In the genomic region with DNA sequence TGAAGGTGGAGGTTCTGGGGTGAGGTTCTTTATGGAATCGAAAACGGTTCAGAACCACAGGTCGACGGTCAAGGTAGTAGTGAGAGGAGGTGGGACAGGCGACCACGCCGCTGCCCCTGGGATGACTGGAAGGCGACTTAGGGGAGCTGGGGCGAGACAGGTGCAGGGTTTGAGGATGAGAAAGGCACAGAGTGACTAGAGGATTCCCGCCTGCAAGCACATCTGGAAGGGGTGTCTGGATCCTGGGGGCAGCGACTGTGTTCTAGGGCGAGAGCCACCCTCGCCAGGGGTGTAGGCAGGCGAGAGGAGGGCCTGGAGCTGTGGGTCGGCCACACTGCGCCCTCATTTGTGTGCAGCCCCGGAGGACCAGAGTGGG, we compare ENCODE assay signal across 9 cellular contexts. TPM values are rescaled to one million over a fixed set of nuclear protein-coding genes. Genes with fewer than 3 reads are reported as not detected.
DNase-seq lines count a peak whose midpoint lies in the region; ATAC-seq, FAIRE-seq and TF ChIP-seq lines count a peak whose summit lies in the region.
"Had no signal": no experiment of that assay in that cellular context is flagged by ENCODE, and none has a peak within 500 bp of the region (broad histone marks: within the 10 kb centered on the region; RNA-seq: fewer than 3 reads in every experiment).

No MANE protein-coding gene starts in this region.

- WGBS in trophoblast cell (ENCODE audit: extremely low coverage, insufficient coverage, insufficient read length): no CpG with 5 or more reads among the region's 17 CpGs

- no peaks in the 10 kb centered on the region for H3K79me1 ChIP-seq in trophoblast cell (ENCODE audit: low read length)

- H3K27ac Mint-ChIP-seq in activated T-cell treated with anti-CD3 and anti-CD28 coated beads, Interleukin-2, amount 50 U/mL, for 72 hours: no peak overlapping the region
- peak overlapping the region; percentile 14 for H3K27ac Mint-ChIP-seq in activated CD4-positive, alpha-beta memory T cell treated with anti-CD3 and anti-CD28 coated beads for 36 hours

- no peak for FAIRE-seq in kidney (lab: Jason Lieb, UNC)

- H2BK5ac ChIP-seq in trophoblast cell (ENCODE audit: low read depth, low read length, poor library complexity): no peak overlapping the region

- H2BK120ac ChIP-seq in trophoblast cell (ENCODE audit: insufficient read depth, low read length, poor library complexity): no peak overlapping the region

- H3K23ac ChIP-seq in trophoblast cell (ENCODE audit: low read length): no peak overlapping the region

- no peak overlapping the region for H3K14ac ChIP-seq in trophoblast cell (ENCODE audit: low read length)

- no peaks in the 10 kb centered on the region for H3K36me3 ChIP-seq in kidney (ENCODE audit: control insufficient read depth in 1 of 2, insufficient read depth in 2 of 2, low read length in 2 of 2)
- no peaks in the 10 kb centered on the region for H3K36me3 ChIP-seq in thoracic aorta
- no peaks in the 10 kb centered on the region for H3K36me3 ChIP-seq in trophoblast cell (ENCODE audit: control insufficient read depth in 1 of 2, insufficient read depth in 2 of 2, low read length in 2 of 2)
- H3K36me3 ChIP-seq: BE2C had no signal

- no peaks in the 10 kb centered on the region for H3K79me2 ChIP-seq in trophoblast cell (ENCODE audit: control insufficient read depth, insufficient read depth, low read length, poor library complexity)

- no peak overlapping the region for H2BK12ac ChIP-seq in trophoblast cell (ENCODE audit: low read length)

- H3K9ac ChIP-seq in kidney (ENCODE audit: low read length in 2 of 2) (peak overlapping the region in 1 of 2 donors; percentile 65), trophoblast cell (ENCODE audit: low read length) (no peak overlapping the region)

- H3K4ac ChIP-seq in trophoblast cell (ENCODE audit: low read depth, low read length): no peak overlapping the region

- H3K36me3 Mint-ChIP-seq in activated T-cell treated with anti-CD3 and anti-CD28 coated beads, Interleukin-2, amount 50 U/mL, for 72 hours (ENCODE audit: insufficient read depth in 2 of 2): peaks cover 2 to 3% of the 10 kb centered on the region in 2 donors
- no peaks in the 10 kb centered on the region for H3K36me3 Mint-ChIP-seq in activated CD4-positive, alpha-beta memory T cell treated with anti-CD3 and anti-CD28 coated beads for 36 hours

- no peaks in the 10 kb centered on the region for H3K9me3 Mint-ChIP-seq in activated T-cell treated with anti-CD3 and anti-CD28 coated beads, Interleukin-2, amount 50 U/mL, for 72 hours
- no peaks in the 10 kb centered on the region for H3K9me3 Mint-ChIP-seq in activated CD4-positive, alpha-beta memory T cell treated with anti-CD3 and anti-CD28 coated beads for 36 hours

- POLR2A ChIA-PET in activated CD4-positive, alpha-beta memory T cell treated with anti-CD3 and anti-CD28 coated beads for 36 hours (lab: Charles Lee): no interaction called here

- H3K4me3 Mint-ChIP-seq in activated T-cell treated with anti-CD3 and anti-CD28 coated beads, Interleukin-2, amount 50 U/mL, for 72 hours: peak overlapping the region; percentile 73 to 79
- peak overlapping the region; percentile 73 for H3K4me3 Mint-ChIP-seq in activated CD4-positive, alpha-beta memory T cell treated with anti-CD3 and anti-CD28 coated beads for 36 hours

- H3K4me1 ChIP-seq in kidney (ENCODE audit: control insufficient read depth in 1 of 2, insufficient read depth in 1 of 2, low read depth in 1 of 2, low read length in 2 of 2): peaks cover 9 to 16% of the 10 kb centered on the region in 2 donors
- peaks cover 0 to 15% of the 10 kb centered on the region in 2 donors for H3K4me1 ChIP-seq in thoracic aorta (ENCODE audit: control insufficient read depth in 1 of 2, low read depth in 2 of 2)
- H3K4me1 ChIP-seq in trophoblast cell (ENCODE audit: control insufficient read depth in 1 of 2, insufficient read depth in 2 of 2, low read length in 2 of 2): peaks cover 0 to 3% of the 10 kb centered on the region in 2 experiments
- H3K4me1 ChIP-seq: BE2C had no signal

- H3K27ac ChIP-seq in kidney (ENCODE audit: low read depth in 2 of 2, low read length in 2 of 2): peak overlapping the region; percentile 63 to 78
- no peak overlapping the region for H3K27ac ChIP-seq in thoracic aorta
- H3K27ac ChIP-seq in trophoblast cell (ENCODE audit: low read depth, low read length): no peak overlapping the region

- CTCF ChIA-PET in activated CD4-positive, alpha-beta memory T cell treated with anti-CD3 and anti-CD28 coated beads for 36 hours (lab: Charles Lee): interaction anchor here (1.0 to 1.4 kb wide), 3 partner anchors 10 to 118 kb away, joined by 3 read pairs; a partner anchor contains a TSS

- H2AFZ ChIP-seq in trophoblast cell (ENCODE audit: insufficient read depth, low read length, poor library complexity): no peak overlapping the region

- intact Hi-C loops in activated CD4-positive, alpha-beta memory T cell treated with anti-CD3 and anti-CD28 coated beads for 36 hours (cut with micrococcal nuclease): loop anchor here (10.0 kb wide), 1 partner anchor 118 kb away; a partner anchor contains a TSS
- intact Hi-C loops in kidney (cut with DNase I): no loop called here

- H4K12ac ChIP-seq in trophoblast cell (ENCODE audit: low read depth, low read length): no peak overlapping the region

- TF ChIP-seq CTCF in kidney (IDR thresholded peaks at IDR 0.05; ENCODE audit: borderline replicate concordance, extremely low read depth, insufficient read depth) (no peak), thoracic aorta (IDR thresholded peaks at IDR 0.05) (no peak)

- H3K4me3 ChIP-seq in kidney (ENCODE audit: low read length in 2 of 2) (peak overlapping the region in 1 of 2 donors; percentile 72), thoracic aorta (peak overlapping the region; percentile 91), trophoblast cell (ENCODE audit: low read depth, low read length) (no peak overlapping the region)

- DNase-seq in activated T-cell treated with anti-CD3 and anti-CD28 coated beads, Interleukin-2, amount 50 U/mL, for 72 hours: no peak
- DNase-seq in activated T-cell treated with anti-CD3 and anti-CD28 coated beads, Interleukin-2, amount 50 U/mL, for 1 hour: no peak
- DNase-seq in activated CD4-positive, alpha-beta memory T cell treated with anti-CD3 and anti-CD28 coated beads for 36 hours: no peak
- no peak for DNase-seq in kidney
- no peak for DNase-seq in thoracic aorta (ENCODE audit: low spot score)
- no peak for DNase-seq in trophoblast cell
- DNase-seq: BE2C had no signal

- H3K4me2 ChIP-seq in trophoblast cell (ENCODE audit: low read length): no peak overlapping the region

- no peak overlapping the region for H4K8ac ChIP-seq in trophoblast cell (ENCODE audit: low read depth, low read length)

- no peak overlapping the region for H3K18ac ChIP-seq in trophoblast cell (ENCODE audit: low read length)

- H4K91ac ChIP-seq in trophoblast cell (ENCODE audit: low read depth, low read length): no peak overlapping the region

- H3K27me3 Mint-ChIP-seq in activated T-cell treated with anti-CD3 and anti-CD28 coated beads, Interleukin-2, amount 50 U/mL, for 72 hours (ENCODE audit: low read depth): peaks cover 26% of the 10 kb centered on the region
- H3K27me3 Mint-ChIP-seq in activated CD4-positive, alpha-beta memory T cell treated with anti-CD3 and anti-CD28 coated beads for 36 hours: peaks cover 6% of the 10 kb centered on the region

- no peak for ATAC-seq in activated T-cell treated with anti-CD3 and anti-CD28 coated beads, Interleukin-2, amount 50 U/mL, for 72 hours (replicated peaks in 1 of 2)
- no peak for ATAC-seq in thoracic aorta (ENCODE audit: insufficient number of reproducible peaks, low FRiP score, low read depth)
- no peak for ATAC-seq in HG03095 (IDR thresholded peaks at IDR 0.05; ENCODE audit: unreplicated experiment)
- ATAC-seq in HG03521 (IDR thresholded peaks at IDR 0.05; ENCODE audit: unreplicated experiment): no peak

- no peaks in the 10 kb centered on the region for H3K27me3 ChIP-seq in thoracic aorta (replicated peaks; ENCODE audit: insufficient read depth)
- peaks cover 36% of the 10 kb centered on the region for H3K27me3 ChIP-seq in trophoblast cell (ENCODE audit: insufficient read depth, low read length)

- H3K9me3 ChIP-seq in kidney (ENCODE audit: control insufficient read depth in 1 of 2, low read length in 2 of 2): no peaks in the 10 kb centered on the region
- no peaks in the 10 kb centered on the region for H3K9me3 ChIP-seq in thoracic aorta
- H3K9me3 ChIP-seq in trophoblast cell (ENCODE audit: insufficient read depth, low read depth, low read length): peaks cover 5% of the 10 kb centered on the region
- H3K9me3 ChIP-seq: BE2C had no signal

- H2AK5ac ChIP-seq in trophoblast cell (ENCODE audit: low read length): no peak overlapping the region

- H3K4me1 Mint-ChIP-seq in activated T-cell treated with anti-CD3 and anti-CD28 coated beads, Interleukin-2, amount 50 U/mL, for 72 hours (ENCODE audit: low read depth): peaks cover 50% of the 10 kb centered on the region
- H3K4me1 Mint-ChIP-seq in activated CD4-positive, alpha-beta memory T cell treated with anti-CD3 and anti-CD28 coated beads for 36 hours (ENCODE audit: low read depth): peaks cover 55% of the 10 kb centered on the region

RNA-seq across cellular contexts. Expression of a gene that starts 0.5 kb away (rescaled TPM):
- 10 to 100 TPM; 23.1 to 30.3 TPM for total RNA-seq in activated T-cell treated with anti-CD3 and anti-CD28 coated beads, Interleukin-2, amount 50 U/mL, for 72 hours
- total RNA-seq in activated CD4-positive, alpha-beta memory T cell treated with anti-CD3 and anti-CD28 coated beads for 36 hours: 10 to 100 TPM; 21.7 to 22.9 TPM
- total RNA-seq in kidney: 27.1 TPM
- polyA plus RNA-seq in kidney (ENCODE audit: insufficient read depth, low read depth, low replicate concordance): 13.0 TPM
- 10 to 100 TPM; 11.9 to 25.0 TPM for total RNA-seq in thoracic aorta
- 0.56 and 0.66 TPM in 2 replicates for polyA plus RNA-seq in trophoblast cell (2013)

RNA-seq across cellular contexts. Expression of a gene that starts 26.8 kb away (rescaled TPM):
- total RNA-seq in activated T-cell treated with anti-CD3 and anti-CD28 coated beads, Interleukin-2, amount 50 U/mL, for 72 hours: under 1 TPM in 1 of 2 donors, not detected in 1; 0.21 TPM
- total RNA-seq in activated CD4-positive, alpha-beta memory T cell treated with anti-CD3 and anti-CD28 coated beads for 36 hours: under 1 TPM; 0.05 to 0.12 TPM
- 44.6 TPM for total RNA-seq in kidney
- 7.7 TPM for polyA plus RNA-seq in kidney (ENCODE audit: insufficient read depth, low read depth, low replicate concordance)
- 1 to 10 TPM in 1 of 2 donors, under 1 TPM in 1; 0.81 to 2.0 TPM for total RNA-seq in thoracic aorta
- polyA plus RNA-seq in trophoblast cell (2013): 0.41 and 0.42 TPM in 2 replicates

Comparison
In these comparisons a context has a peak if more than half of its experiments do, and no peak if none do; other contexts are left out.
1. H3K27ac ChIP-seq: peak in kidney (2 of 2); none in thoracic aorta (0 of 2) and trophoblast cell (single experiment).
2. RNA of a gene that starts 26.8 kb away (total RNA-seq): 44.6 TPM in kidney (single experiment); 0.81 to 2.0 TPM in thoracic aorta, 0.21 TPM in activated T-cell treated with anti-CD3 and anti-CD28 coated beads, Interleukin-2, amount 50 U/mL, for 72 hours and 0.05 to 0.12 TPM in activated CD4-positive, alpha-beta memory T cell treated with anti-CD3 and anti-CD28 coated beads for 36 hours; every median in the first group is over 10 times any median in the second.